27 cellular contexts compared by ENCODE assay signal in genomic region chr1:189499736-189500135, GRCh38.
DNase-seq lines count a peak whose midpoint lies in the region; ATAC-seq and TF ChIP-seq lines count a peak whose summit lies in the region.
"Had no signal": no experiment of that assay in that cellular context is flagged by ENCODE, and none has a peak within 500 bp of the region (broad histone marks: within the 10 kb centered on the region; RNA-seq: fewer than 3 reads in every experiment).

No MANE protein-coding gene starts in this region.

- intact Hi-C loops in CD4-positive, alpha-beta T cell (cut with DNase I, micrococcal nuclease), result no loop called here

- H3K4me1 Mint-ChIP-seq in CD4-positive, alpha-beta T cell (ENCODE audit: low read depth), result no peaks in the 10 kb centered on the region
- no peaks in the 10 kb centered on the region for H3K4me1 Mint-ChIP-seq in activated CD4-positive, alpha-beta memory T cell treated with anti-CD3 and anti-CD28 coated beads, Interleukin-2, amount 10 ng/mL, durations not matched to agents 7 days and 5 days

- POLR2A ChIA-PET in CD4-positive, alpha-beta T cell (lab: Charles Lee), result no interaction called here
- POLR2A ChIA-PET in activated CD4-positive, alpha-beta memory T cell treated with anti-CD3 and anti-CD28 coated beads, Interleukin-2, amount 10 ng/mL, durations not matched to agents 7 days and 5 days (lab: Charles Lee), result no interaction called here

- CTCF ChIA-PET in CD4-positive, alpha-beta T cell (lab: Charles Lee), result no interaction called here
- CTCF ChIA-PET in activated CD4-positive, alpha-beta memory T cell treated with anti-CD3 and anti-CD28 coated beads, Interleukin-2, amount 10 ng/mL, durations not matched to agents 7 days and 5 days (lab: Charles Lee), result no interaction called here

- no peak overlapping the region for H3K27ac Mint-ChIP-seq in activated naive CD4-positive, alpha-beta T cell treated with anti-CD3 and anti-CD28 coated beads, Interleukin-2, amount 50 U/mL, for 72 hours
- H3K27ac Mint-ChIP-seq in CD4-positive, alpha-beta T cell, result no peak overlapping the region
- no peak overlapping the region for H3K27ac Mint-ChIP-seq in activated CD4-positive, alpha-beta memory T cell treated with anti-CD3 and anti-CD28 coated beads, Interleukin-2, amount 10 ng/mL, durations not matched to agents 7 days and 5 days
- H3K27ac Mint-ChIP-seq: CD8-positive, alpha-beta T cell had no signal

- no peak overlapping the region for H3K4me3 Mint-ChIP-seq in CD4-positive, alpha-beta T cell
- no peak overlapping the region for H3K4me3 Mint-ChIP-seq in activated CD4-positive, alpha-beta memory T cell treated with anti-CD3 and anti-CD28 coated beads, Interleukin-2, amount 10 ng/mL, durations not matched to agents 7 days and 5 days
- H3K4me3 Mint-ChIP-seq: CD8-positive, alpha-beta T cell had no signal

- H3K4me3 ChIP-seq in MG63 (no peak overlapping the region), choroid plexus epithelial cell (ENCODE audit: low read depth, low read length) (no peak overlapping the region)
- H3K4me3 ChIP-seq: PC-9 had no signal

- H3K27ac ChIP-seq in CD4-positive, alpha-beta T cell (ENCODE audit: low read depth, low read length), result no peak overlapping the region
- H3K27ac ChIP-seq: PC-9 had no signal

- no peak for TF ChIP-seq CTCF in choroid plexus epithelial cell (conservative IDR thresholded peaks at IDR 0.05; ENCODE audit: low read depth, low read length)
- no peak for TF ChIP-seq CTCF in CD4-positive, alpha-beta T cell (IDR thresholded peaks at IDR 0.05)

- peaks cover 21 to 23% of the 10 kb centered on the region in 2 donors for H3K9me3 Mint-ChIP-seq in activated naive CD4-positive, alpha-beta T cell treated with anti-CD3 and anti-CD28 coated beads, Interleukin-2, amount 50 U/mL, for 72 hours
- H3K9me3 Mint-ChIP-seq in CD4-positive, alpha-beta T cell, result peaks cover 22% of the 10 kb centered on the region
- peaks cover 2% of the 10 kb centered on the region for H3K9me3 Mint-ChIP-seq in activated CD4-positive, alpha-beta memory T cell treated with anti-CD3 and anti-CD28 coated beads, Interleukin-2, amount 10 ng/mL, durations not matched to agents 7 days and 5 days

- H3K9me3 ChIP-seq in MG63, result no peaks in the 10 kb centered on the region
- no peaks in the 10 kb centered on the region for H3K9me3 ChIP-seq in CD4-positive, alpha-beta T cell (ENCODE audit: control insufficient read depth, low read length)
- H3K9me3 ChIP-seq: Caco-2 had no signal

- H3K27me3 Mint-ChIP-seq in CD4-positive, alpha-beta T cell, result no peaks in the 10 kb centered on the region
- no peaks in the 10 kb centered on the region for H3K27me3 Mint-ChIP-seq in activated CD4-positive, alpha-beta memory T cell treated with anti-CD3 and anti-CD28 coated beads, Interleukin-2, amount 10 ng/mL, durations not matched to agents 7 days and 5 days

- no peaks in the 10 kb centered on the region for H3K27me3 ChIP-seq in MG63
- H3K27me3 ChIP-seq in CD4-positive, alpha-beta T cell (ENCODE audit: control insufficient read depth, insufficient read depth, low read length), result no peaks in the 10 kb centered on the region

- DNase-seq in A172 (ENCODE audit: low spot score), result peak; percentile 5
- peak; percentile 39 for DNase-seq in ELR (ENCODE audit: low read depth)
- DNase-seq in MG63, result peak; percentile 44
- DNase-seq in choroid plexus epithelial cell (ENCODE audit: low read depth), result peak; percentile 13
- no peak for DNase-seq in activated naive CD4-positive, alpha-beta T cell treated with anti-CD3 and anti-CD28 coated beads, Interleukin-2, amount 50 U/mL, for 72 hours (ENCODE audit: low spot score in 2 of 2)
- DNase-seq in CD4-positive, alpha-beta T cell, result no peak
- no peak for DNase-seq in activated CD4-positive, alpha-beta memory T cell treated with anti-CD3 and anti-CD28 coated beads, Interleukin-2, amount 10 ng/mL, durations not matched to agents 7 days and 5 days
- DNase-seq in DMS79 treated with DMSO at 0.1 percent for 48 hours (lab: John Stamatoyannopoulos, UW), result no peak
- DNase-seq: C1 segment of cervical spinal cord; Caco-2; CD8-positive, alpha-beta T cell; DMS 273 treated with DMSO at 0.1 percent for 48 hours; DMS79; H7; KBM-7; NCI-H1092 treated with DMSO at 0.1 percent for 48 hours; NCI-H1436; NCI-H187; NCI-H2081 treated with DMSO at 0.1 percent for 48 hours; NCI-H2171; NCI-H345; NCI-H524 treated with DMSO at 0.1 percent for 48 hours; NCI-H82; PC-9; RPMI8226; SHP77; T-helper 1 cell had no signal

- ATAC-seq in activated naive CD4-positive, alpha-beta T cell treated with anti-CD3 and anti-CD28 coated beads, Interleukin-2, amount 50 U/mL, for 72 hours, result no peak
- ATAC-seq in CD4-positive, alpha-beta T cell (ENCODE audit: poor library complexity), result no peak
- ATAC-seq: CD8-positive, alpha-beta T cell had no signal

- H3K36me3 ChIP-seq in MG63, result no peaks in the 10 kb centered on the region

- H3K36me3 Mint-ChIP-seq in activated naive CD4-positive, alpha-beta T cell treated with anti-CD3 and anti-CD28 coated beads, Interleukin-2, amount 50 U/mL, for 72 hours, result no peaks in the 10 kb centered on the region
- no peaks in the 10 kb centered on the region for H3K36me3 Mint-ChIP-seq in CD4-positive, alpha-beta T cell (ENCODE audit: low read depth)
- no peaks in the 10 kb centered on the region for H3K36me3 Mint-ChIP-seq in activated CD4-positive, alpha-beta memory T cell treated with anti-CD3 and anti-CD28 coated beads, Interleukin-2, amount 10 ng/mL, durations not matched to agents 7 days and 5 days (ENCODE audit: low read depth)
- H3K36me3 Mint-ChIP-seq: CD8-positive, alpha-beta T cell had no signal

Comparison
In these comparisons a context has a peak if more than half of its experiments do, and no peak if none do; other contexts are left out.
1. DNase-seq: peak in A172 (single experiment), ELR (single experiment), MG63 (single experiment) and choroid plexus epithelial cell (single experiment); none in activated naive CD4-positive, alpha-beta T cell treated with anti-CD3 and anti-CD28 coated beads, Interleukin-2, amount 50 U/mL, for 72 hours (0 of 2), CD4-positive, alpha-beta T cell (0 of 10), activated CD4-positive, alpha-beta memory T cell treated with anti-CD3 and anti-CD28 coated beads, Interleukin-2, amount 10 ng/mL, durations not matched to agents 7 days and 5 days (single experiment) and DMS79 treated with DMSO at 0.1 percent for 48 hours (single experiment).